8 cellular contexts compared by ENCODE assay signal in genomic region chr5:126846344-126846743, GRCh38.
DNase-seq lines count a peak whose midpoint lies in the region; TF ChIP-seq lines count a peak whose summit lies in the region.

No MANE protein-coding gene starts in this region.

- no peaks in the 10 kb centered on the region for H3K27me3 ChIP-seq in BLaER1 treated with 17β-estradiol and CSF1 and Interleukin-3, amounts not matched to agents 10 nM and 100 nM
- H3K27me3 ChIP-seq in HUES64 (ENCODE audit: insufficient read depth, low read length) (no peaks in the 10 kb centered on the region), neural progenitor cell (peaks cover 28% of the 10 kb centered on the region)
- H3K27me3 ChIP-seq in effector memory CD4-positive, alpha-beta T cell (replicated peaks; ENCODE audit: control insufficient read depth, insufficient read depth, low read length, poor library complexity, severe bottlenecking): no peaks in the 10 kb centered on the region

- peak; percentile 39 to 51 for DNase-seq in erythroblast (lab: John Stamatoyannopoulos, UW)
- no peak for DNase-seq in neural progenitor cell (ENCODE audit: low spot score)
- no peak for DNase-seq in effector memory CD4-positive, alpha-beta T cell
- DNase-seq in cortex of kidney (lab: John Stamatoyannopoulos, UW): no peak
- no peak for DNase-seq in GM20000 (ENCODE audit: low spot score)
- DNase-seq in superior temporal gyrus (ENCODE audit: extremely low spot score): no peak

- H3K4me2 ChIP-seq in BLaER1 treated with 17β-estradiol and CSF1 and Interleukin-3, amounts not matched to agents 10 nM and 100 nM: peak overlapping the region in 6 of 11 experiments; percentile 3 to 89 (median 62); a peak in 8 of 22 replicates
- no peak overlapping the region for H3K4me2 ChIP-seq in neural progenitor cell

- TF ChIP-seq CTCF in neural progenitor cell (IDR thresholded peaks at IDR 0.05) (peak; percentile 36), GM20000 (IDR thresholded peaks at IDR 0.05; ENCODE audit: extremely low read depth, missing control alignments) (no peak)

- H3F3A ChIP-seq in neural progenitor cell (ENCODE audit: low read depth): peaks cover 9% of the 10 kb centered on the region

- H3K36me3 Mint-ChIP-seq in neural progenitor cell: peaks cover 8% of the 10 kb centered on the region

- no peaks in the 10 kb centered on the region for H4K20me1 ChIP-seq in BLaER1 treated with 17β-estradiol and CSF1 and Interleukin-3, amounts not matched to agents 10 nM and 100 nM
- H4K20me1 ChIP-seq in neural progenitor cell (ENCODE audit: low read depth): peaks cover 26% of the 10 kb centered on the region

- no peak overlapping the region; a peak in 1 of 22 replicates for H3K27ac ChIP-seq in BLaER1 treated with 17β-estradiol and CSF1 and Interleukin-3, amounts not matched to agents 10 nM and 100 nM
- H3K27ac ChIP-seq in HUES64 (ENCODE audit: low read depth, low read length) (peak overlapping the region; percentile 76; the same call in 1 of the 2 replicates), neural progenitor cell (no peak overlapping the region)
- H3K27ac ChIP-seq in effector memory CD4-positive, alpha-beta T cell (ENCODE audit: insufficient read depth, low read length, poor library complexity, severe bottlenecking): no peak overlapping the region

- peaks cover 48% of the 10 kb centered on the region for H3K4me1 Mint-ChIP-seq in neural progenitor cell

- TF ChIP-seq POLR2A in erythroblast (IDR thresholded peaks at IDR 0.05; ENCODE audit: low read length): no peak

- H3K36me3 ChIP-seq in BLaER1 treated with 17β-estradiol and CSF1 and Interleukin-3, amounts not matched to agents 10 nM and 100 nM: no peaks in the 10 kb centered on the region
- H3K36me3 ChIP-seq in HUES64 (ENCODE audit: insufficient read depth, low read length) (no peaks in the 10 kb centered on the region), neural progenitor cell (no peaks in the 10 kb centered on the region)
- H3K36me3 ChIP-seq in effector memory CD4-positive, alpha-beta T cell (ENCODE audit: control insufficient read depth, insufficient read depth, low read length): no peaks in the 10 kb centered on the region

- H2AFZ ChIP-seq in neural progenitor cell (replicated peaks): no peak overlapping the region

- no peaks in the 10 kb centered on the region for H3K79me2 ChIP-seq in neural progenitor cell (ENCODE audit: low read depth)

- H3K4me3 ChIP-seq in BLaER1 treated with 17β-estradiol and CSF1 and Interleukin-3, amounts not matched to agents 10 nM and 100 nM: no peak overlapping the region
- no peak overlapping the region; the same call in 1 of the 2 replicates for H3K4me3 ChIP-seq in HUES64 (ENCODE audit: low read length)
- no peak overlapping the region for H3K4me3 ChIP-seq in neural progenitor cell
- no peak overlapping the region for H3K4me3 ChIP-seq in effector memory CD4-positive, alpha-beta T cell (ENCODE audit: insufficient read depth, low read depth, low read length, poor library complexity, severe bottlenecking)

- H3K9me3 Mint-ChIP-seq in neural progenitor cell: no peaks in the 10 kb centered on the region

- H3K27ac Mint-ChIP-seq in neural progenitor cell: no peak overlapping the region

- H3K4me1 ChIP-seq in BLaER1 treated with 17β-estradiol and CSF1 and Interleukin-3, amounts not matched to agents 10 nM and 100 nM: peaks cover 29 to 47% (median 36%) of the 10 kb centered on the region in 10 experiments
- peaks cover 26% of the 10 kb centered on the region for H3K4me1 ChIP-seq in HUES64 (ENCODE audit: insufficient read depth, low read length)
- peaks cover 31% of the 10 kb centered on the region for H3K4me1 ChIP-seq in neural progenitor cell
- peaks cover 13% of the 10 kb centered on the region for H3K4me1 ChIP-seq in effector memory CD4-positive, alpha-beta T cell (ENCODE audit: control insufficient read depth, insufficient read depth, low read length, poor library complexity, severe bottlenecking)

- H3K9me3 ChIP-seq in BLaER1 treated with 17β-estradiol and CSF1 and Interleukin-3, amounts not matched to agents 10 nM and 100 nM (replicated peaks in 1 of 11): no peaks in the 10 kb centered on the region
- H3K9me3 ChIP-seq in HUES64 (ENCODE audit: insufficient read depth, low read depth, low read length): no peaks in the 10 kb centered on the region
- H3K9me3 ChIP-seq in neural progenitor cell (ENCODE audit: low read depth): no peaks in the 10 kb centered on the region
- H3K9me3 ChIP-seq in effector memory CD4-positive, alpha-beta T cell (ENCODE audit: control insufficient read depth, low read length): no peaks in the 10 kb centered on the region

- H3K9ac ChIP-seq in BLaER1 treated with 17β-estradiol and CSF1 and Interleukin-3, amounts not matched to agents 10 nM and 100 nM: no peak overlapping the region
- H3K9ac ChIP-seq in HUES64 (ENCODE audit: low read depth, low read length) (no peak overlapping the region), neural progenitor cell (no peak overlapping the region)

- no peak overlapping the region for H3K4me3 Mint-ChIP-seq in neural progenitor cell

- H3K27me3 Mint-ChIP-seq in neural progenitor cell (ENCODE audit: insufficient read depth, low read depth): peaks cover 2% of the 10 kb centered on the region

Comparison
In these comparisons a context has a peak if more than half of its experiments do, and no peak if none do; other contexts are left out.
1. DNase-seq: peak in erythroblast (2 of 2); none in neural progenitor cell (single experiment), effector memory CD4-positive, alpha-beta T cell (0 of 3), cortex of kidney (single experiment), GM20000 (single experiment) and superior temporal gyrus (single experiment).